Comparison of ENCODE assay signal across 16 cellular contexts in genomic region chr17:50076221-50076590, GRCh38. TPM values are rescaled to one million over a fixed set of nuclear protein-coding genes. Genes with fewer than 3 reads are reported as not detected.
DNase-seq lines count a peak whose midpoint lies in the region; TF ChIP-seq lines count a peak whose summit lies in the region.
"Had no signal": no experiment of that assay in that cellular context is flagged by ENCODE, and none has a peak within 500 bp of the region (broad histone marks: within the 10 kb centered on the region; RNA-seq: fewer than 3 reads in every experiment).

No MANE protein-coding gene starts in this region.

- intact Hi-C loops in cardiac septum (cut with DNase I): no loop called here
- intact Hi-C loops in left ventricle myocardium inferior (cut with micrococcal nuclease): no loop called here
- intact Hi-C loops in tibial artery (cut with DNase I; ENCODE audit: low total_unique reads): no loop called here

- H3K36me3 ChIP-seq in left ventricle myocardium inferior: peaks cover 53% of the 10 kb centered on the region
- H3K36me3 ChIP-seq in tibial artery: peaks cover 97 to 100% (median 97%) of the 10 kb centered on the region in 3 donors
- H3K36me3 ChIP-seq in suprapubic skin: peaks cover 65% of the 10 kb centered on the region

- no peak for TF ChIP-seq POLR2A in suprapubic skin (IDR thresholded peaks at IDR 0.05)

- H3K4me1 ChIP-seq in left ventricle myocardium inferior (peaks cover 22% of the 10 kb centered on the region), tibial artery (peaks cover 0 to 17% (median 14%) of the 10 kb centered on the region in 4 donors), suprapubic skin (peaks cover 19% of the 10 kb centered on the region)
- H3K4me1 ChIP-seq: Caco-2 had no signal

- CTCF ChIA-PET in RWPE1 (lab: Yijun Ruan, JAX): interaction anchor here (1.1 kb wide), 1 partner anchor 18 kb away, joined by 4 read pairs; no protein-coding TSS in a partner anchor

- POLR2A ChIA-PET in RWPE1 (lab: Yijun Ruan, JAX; ENCODE audit: low non-redundant PET): interaction anchor here (1.5 kb wide), 1 partner anchor 9 kb away, joined by 4 read pairs; no protein-coding TSS in a partner anchor

- no peaks in the 10 kb centered on the region for H3K27me3 ChIP-seq in left ventricle myocardium inferior (ENCODE audit: low read depth)
- no peaks in the 10 kb centered on the region for H3K27me3 ChIP-seq in tibial artery
- H3K27me3 ChIP-seq in suprapubic skin: no peaks in the 10 kb centered on the region

- no peaks in the 10 kb centered on the region for H3K9me3 ChIP-seq in left ventricle myocardium inferior (replicated peaks)
- H3K9me3 ChIP-seq in tibial artery: no peaks in the 10 kb centered on the region
- H3K9me3 ChIP-seq in suprapubic skin: no peaks in the 10 kb centered on the region
- H3K9me3 ChIP-seq: Caco-2 had no signal

- peak; percentile 44 for DNase-seq in cardiac septum (ENCODE audit: low spot score)
- DNase-seq in left ventricle myocardium inferior: no peak
- DNase-seq in RWPE1 (ENCODE audit: low spot score): no peak
- DNase-seq in epithelial cell of prostate (ENCODE audit: low read depth, low spot score): no peak
- no peak for DNase-seq in tibial artery
- no peak for DNase-seq in AG20443 (ENCODE audit: low spot score)
- DNase-seq in suprapubic skin (ENCODE audit: low spot score in 2 of 2): no peak
- no peak for DNase-seq in nucleus accumbens (lab: John Stamatoyannopoulos, UW)
- DNase-seq: ACHN; AML-193; Caco-2; CD4-positive, alpha-beta T cell; DMS153; DMS79; GDM1 had no signal

- no peak overlapping the region for H3K27ac ChIP-seq in left ventricle myocardium inferior (replicated peaks)
- H3K27ac ChIP-seq in RWPE1: peak overlapping the region; percentile 75
- H3K27ac ChIP-seq in epithelial cell of prostate: peak overlapping the region; percentile 22
- H3K27ac ChIP-seq in tibial artery: peak overlapping the region; percentile 57 to 61
- no peak overlapping the region for H3K27ac ChIP-seq in suprapubic skin
- H3K27ac ChIP-seq: C4-2B had no signal

- H3K4me3 ChIP-seq in left ventricle myocardium inferior: no peak overlapping the region
- no peak overlapping the region for H3K4me3 ChIP-seq in tibial artery
- H3K4me3 ChIP-seq in suprapubic skin: no peak overlapping the region

- no peak for TF ChIP-seq EP300 in suprapubic skin (IDR thresholded peaks at IDR 0.05)

- WGBS in suprapubic skin: 82% methylated on average over 11 of the region's 16 CpGs

- TF ChIP-seq CTCF in left ventricle myocardium inferior (IDR thresholded peaks at IDR 0.05; ENCODE audit: borderline replicate concordance) (no peak), RWPE1 (conservative IDR thresholded peaks at IDR 0.05; ENCODE audit: low read depth) (no peak), tibial artery (IDR thresholded peaks at IDR 0.05) (no peak), suprapubic skin (IDR thresholded peaks at IDR 0.05) (no peak)

RNA-seq across cellular contexts. Expression of gene PDK2, which starts 18.9 kb away (rescaled TPM):
- total RNA-seq in cardiac septum: 131 TPM
- total RNA-seq in left ventricle myocardium inferior: 206 TPM
- 100 to 1,000 TPM in 2 of 4 donors, 10 to 100 TPM in 2; 33.2 to 114 (median 69.6) TPM for total RNA-seq in suprapubic skin

RNA-seq across cellular contexts. Expression of gene ITGA3, which starts 20.3 kb away (rescaled TPM):
- total RNA-seq in cardiac septum (57.8 TPM), left ventricle myocardium inferior (17.0 TPM), suprapubic skin (100 to 1,000 TPM in 3 of 4 donors, 10 to 100 TPM in 1; 85.9 to 229 (median 198) TPM)

RNA-seq across cellular contexts. Expression of gene SAMD14, which starts 53.8 kb away (rescaled TPM):
- total RNA-seq in cardiac septum (4.4 TPM), left ventricle myocardium inferior (1.6 TPM), suprapubic skin (under 1 TPM in 1 of 4 donors, not detected in 3; 0.68 TPM)

Comparison
In these comparisons a context has a peak if more than half of its experiments do, and no peak if none do; other contexts are left out.
1. H3K27ac ChIP-seq: peak in RWPE1 (single experiment), epithelial cell of prostate (single experiment) and tibial artery (2 of 2); none in left ventricle myocardium inferior (single experiment) and suprapubic skin (single experiment).